14 cellular contexts compared by ENCODE assay signal in the genomic region with DNA sequence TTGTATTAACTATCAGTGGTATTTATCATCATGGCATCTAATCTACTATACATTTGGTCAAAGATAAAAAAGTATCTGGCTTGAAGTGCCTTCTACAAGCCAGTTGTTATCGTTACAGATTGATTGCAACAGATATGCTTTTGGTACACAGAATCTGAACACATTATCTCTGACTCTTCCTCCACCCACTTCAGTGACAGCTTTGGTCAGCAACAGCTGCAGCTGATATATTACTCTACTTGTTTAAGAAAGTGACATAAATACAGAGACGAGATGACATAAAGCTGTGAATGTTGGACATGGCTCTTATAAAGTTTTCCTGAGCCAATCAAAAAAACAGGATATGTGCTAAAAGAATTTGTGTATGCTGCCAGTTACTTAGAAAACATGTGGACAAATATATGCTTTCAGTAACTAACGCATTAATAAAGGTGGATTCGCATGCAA.
DNase-seq lines count a peak whose midpoint lies in the region; ATAC-seq and TF ChIP-seq lines count a peak whose summit lies in the region.
"Had no signal": no experiment of that assay in that cellular context is flagged by ENCODE, and none has a peak within 500 bp of the region (broad histone marks: within the 10 kb centered on the region; RNA-seq: fewer than 3 reads in every experiment).

No MANE protein-coding gene starts in this region.

- intact Hi-C loops in right cardiac atrium (cut with DNase I): no loop called here
- intact Hi-C loops in mammary epithelial cell (cut with micrococcal nuclease): no loop called here

- H3K4me2 ChIP-seq in mammary epithelial cell (ENCODE audit: insufficient read depth, low read depth, low read length): no peak overlapping the region

- DNase-seq in right atrium auricular region (ENCODE audit: low spot score): no peak
- no peak for DNase-seq in right cardiac atrium
- DNase-seq in activated naive CD8-positive, alpha-beta T cell treated with anti-CD3 and anti-CD28 coated beads, Interleukin-2, amount 10 ng/mL, durations not matched to agents 7 days and 5 days: no peak
- DNase-seq in mammary epithelial cell: no peak
- DNase-seq in anterior cingulate cortex (lab: John Stamatoyannopoulos, UW): no peak
- DNase-seq: activated CD4-positive, alpha-beta T cell treated with anti-CD3 and anti-CD28 coated beads for 1 hour; activated naive CD4-positive, alpha-beta T cell treated with anti-CD3 and anti-CD28 coated beads, Interleukin-2, amount 10 ng/mL, durations not matched to agents 7 days and 5 days; AML-193; cortex of kidney; NCI-H2081; occipital lobe had no signal

- H3K27me3 ChIP-seq in right atrium auricular region (no peaks in the 10 kb centered on the region), right cardiac atrium (ENCODE audit: control insufficient read depth, insufficient read depth) (no peaks in the 10 kb centered on the region), liver (ENCODE audit: control insufficient read depth in 4 of 4, insufficient read depth in 4 of 4, low read length in 3 of 4) (no peaks in the 10 kb centered on the region), mammary epithelial cell (ENCODE audit: insufficient read depth, low read length) (no peaks in the 10 kb centered on the region)

- ATAC-seq in right cardiac atrium (no peak), HG03108 (IDR thresholded peaks at IDR 0.05; ENCODE audit: unreplicated experiment) (no peak), GM18498 (IDR thresholded peaks at IDR 0.05; ENCODE audit: unreplicated experiment) (no peak)
- ATAC-seq in activated naive CD8-positive, alpha-beta T cell treated with anti-CD3 and anti-CD28 coated beads, Interleukin-2, amount 10 ng/mL, durations not matched to agents 7 days and 5 days (ENCODE audit: low read depth): no peak

- H3K4me1 ChIP-seq in right atrium auricular region (peaks cover 0 to 45% of the 10 kb centered on the region in 2 donors), right cardiac atrium (ENCODE audit: control insufficient read depth, insufficient read depth, low read length) (peaks cover 3% of the 10 kb centered on the region), liver (ENCODE audit: control insufficient read depth in 4 of 4, insufficient read depth in 4 of 4, low read length in 3 of 4) (peaks cover 11 to 20% (median 15%) of the 10 kb centered on the region in 4 donors), mammary epithelial cell (ENCODE audit: insufficient read depth, low read length) (peaks cover 17% of the 10 kb centered on the region)

- H3K9me3 Mint-ChIP-seq in activated naive CD8-positive, alpha-beta T cell treated with anti-CD3 and anti-CD28 coated beads, Interleukin-2, amount 10 ng/mL, durations not matched to agents 7 days and 5 days: no peaks in the 10 kb centered on the region
- H3K9me3 Mint-ChIP-seq: activated naive CD4-positive, alpha-beta T cell treated with anti-CD3 and anti-CD28 coated beads, Interleukin-2, amount 10 ng/mL, durations not matched to agents 7 days and 5 days had no signal

- H4K20me1 ChIP-seq in mammary epithelial cell (ENCODE audit: insufficient read depth, low read length): no peaks in the 10 kb centered on the region

- POLR2A ChIA-PET in activated naive CD8-positive, alpha-beta T cell treated with anti-CD3 and anti-CD28 coated beads, Interleukin-2, amount 10 ng/mL, durations not matched to agents 7 days and 5 days (lab: Charles Lee): no interaction called here

- H3K4me3 Mint-ChIP-seq in activated naive CD8-positive, alpha-beta T cell treated with anti-CD3 and anti-CD28 coated beads, Interleukin-2, amount 10 ng/mL, durations not matched to agents 7 days and 5 days: peak overlapping the region; percentile 14

- dilution Hi-C loops in mammary epithelial cell (cut with HindIII; ENCODE audit: low sequenced_read_pairs): no loop called here

- H3K27me3 Mint-ChIP-seq in activated naive CD8-positive, alpha-beta T cell treated with anti-CD3 and anti-CD28 coated beads, Interleukin-2, amount 10 ng/mL, durations not matched to agents 7 days and 5 days: no peaks in the 10 kb centered on the region
- H3K27me3 Mint-ChIP-seq: activated naive CD4-positive, alpha-beta T cell treated with anti-CD3 and anti-CD28 coated beads, Interleukin-2, amount 10 ng/mL, durations not matched to agents 7 days and 5 days had no signal

- H3K36me3 Mint-ChIP-seq in activated naive CD8-positive, alpha-beta T cell treated with anti-CD3 and anti-CD28 coated beads, Interleukin-2, amount 10 ng/mL, durations not matched to agents 7 days and 5 days: peaks cover 6% of the 10 kb centered on the region

- no peak overlapping the region for H2AFZ ChIP-seq in mammary epithelial cell (ENCODE audit: low read depth, low read length)

- no peak overlapping the region for H3K9ac ChIP-seq in liver (ENCODE audit: low read depth in 1 of 2, low read length in 2 of 2)
- no peak overlapping the region for H3K9ac ChIP-seq in mammary epithelial cell (ENCODE audit: insufficient read depth, low read length)

- no peak for TF ChIP-seq RAD21 in liver (IDR thresholded peaks at IDR 0.05)

- 26% methylated on average over 4 of the region's 4 CpGs for WGBS in right cardiac atrium
- 38% methylated on average over 4 of the region's 4 CpGs for WGBS in liver
- WGBS in mammary epithelial cell (ENCODE audit: low coverage, missing lambda C conversion rate): 80% methylated on average over 4 of the region's 4 CpGs

- H3K9me3 ChIP-seq in right atrium auricular region: no peaks in the 10 kb centered on the region
- H3K9me3 ChIP-seq in right cardiac atrium (ENCODE audit: control insufficient read depth, low read length): no peaks in the 10 kb centered on the region
- no peaks in the 10 kb centered on the region for H3K9me3 ChIP-seq in liver (ENCODE audit: control insufficient read depth in 4 of 4, low read length in 3 of 4)
- no peaks in the 10 kb centered on the region for H3K9me3 ChIP-seq in mammary epithelial cell (replicated peaks; ENCODE audit: insufficient read depth, low read length)

- no TSS peak for BruUV-seq in mammary epithelial cell (replicated peaks; lab: Mats Ljungman, UMichigan)

- in situ Hi-C loops in mammary epithelial cell (cut with MboI; ENCODE audit: low sequenced_read_pairs in 2 of 2): no loop called here

- H3K27ac ChIP-seq in right atrium auricular region: peak overlapping the region; percentile 34 to 88
- no peak overlapping the region for H3K27ac ChIP-seq in right cardiac atrium (ENCODE audit: low read length)
- H3K27ac ChIP-seq in liver (ENCODE audit: low read depth in 1 of 2, low read length in 2 of 2): peak overlapping the region; percentile 21 to 38
- H3K27ac ChIP-seq in mammary epithelial cell (ENCODE audit: insufficient read depth, low read depth, low read length): no peak overlapping the region

- H3K4me1 Mint-ChIP-seq in activated naive CD8-positive, alpha-beta T cell treated with anti-CD3 and anti-CD28 coated beads, Interleukin-2, amount 10 ng/mL, durations not matched to agents 7 days and 5 days: peaks cover 55% of the 10 kb centered on the region

- peak overlapping the region in 1 of 2 donors; percentile 21 for H3K4me3 ChIP-seq in right atrium auricular region
- H3K4me3 ChIP-seq in right cardiac atrium (ENCODE audit: low read length): no peak overlapping the region
- H3K4me3 ChIP-seq in liver (ENCODE audit: low read depth in 1 of 3, low read length in 3 of 3): no peak overlapping the region
- H3K4me3 ChIP-seq in mammary epithelial cell (replicated peaks in 1 of 3; ENCODE audit: insufficient read depth in 1 of 3, low read depth in 2 of 3, low read length in 3 of 3): no peak overlapping the region

- H3K36me3 ChIP-seq in right atrium auricular region: no peaks in the 10 kb centered on the region
- no peaks in the 10 kb centered on the region for H3K36me3 ChIP-seq in liver (ENCODE audit: control insufficient read depth in 4 of 4, insufficient read depth in 3 of 4, low read depth in 1 of 4, low read length in 3 of 4)
- H3K36me3 ChIP-seq in mammary epithelial cell (ENCODE audit: insufficient read depth, low read length): peaks cover 2% of the 10 kb centered on the region

- CTCF ChIA-PET in mammary epithelial cell (lab: Charles Lee; ENCODE audit: low non-redundant PET): no interaction called here

- H3K79me2 ChIP-seq in mammary epithelial cell (ENCODE audit: insufficient read depth, low read length): peaks cover 64% of the 10 kb centered on the region

- no peak overlapping the region for H3K27ac Mint-ChIP-seq in activated naive CD8-positive, alpha-beta T cell treated with anti-CD3 and anti-CD28 coated beads, Interleukin-2, amount 10 ng/mL, durations not matched to agents 7 days and 5 days
- H3K27ac Mint-ChIP-seq: activated naive CD4-positive, alpha-beta T cell treated with anti-CD3 and anti-CD28 coated beads, Interleukin-2, amount 10 ng/mL, durations not matched to agents 7 days and 5 days had no signal

- TF ChIP-seq CTCF in right atrium auricular region (IDR thresholded peaks at IDR 0.05): no peak
- no peak for TF ChIP-seq CTCF in liver (IDR thresholded peaks at IDR 0.05; ENCODE audit: low read depth, low read length, missing input control)
- no peak for TF ChIP-seq CTCF in mammary epithelial cell (conservative IDR thresholded peaks at IDR 0.05 in 1 of 2, IDR thresholded peaks at IDR 0.05 in 1 of 2; ENCODE audit: extremely low read depth in 1 of 2, insufficient read depth in 1 of 2, low read depth in 1 of 2, low read length in 2 of 2)

TF ChIP-seq in liver, 16 proteins besides CTCF, POLR2A, EP300 and RAD21 (continues in another document):
- no peak for TF ChIP-seq ATF3 (IDR thresholded peaks at IDR 0.05)
- no peak for TF ChIP-seq TAF1 (conservative IDR thresholded peaks at IDR 0.05)
- no peak for TF ChIP-seq NR2F2 (IDR thresholded peaks at IDR 0.05)

Comparison
In these comparisons a context has a peak if more than half of its experiments do, and no peak if none do; other contexts are left out.
1. H3K27ac ChIP-seq: peak in right atrium auricular region (2 of 2) and liver (2 of 2); none in right cardiac atrium (single experiment) and mammary epithelial cell (single experiment).